Comparison of ENCODE assay signal across 8 cellular contexts in the genomic region with DNA sequence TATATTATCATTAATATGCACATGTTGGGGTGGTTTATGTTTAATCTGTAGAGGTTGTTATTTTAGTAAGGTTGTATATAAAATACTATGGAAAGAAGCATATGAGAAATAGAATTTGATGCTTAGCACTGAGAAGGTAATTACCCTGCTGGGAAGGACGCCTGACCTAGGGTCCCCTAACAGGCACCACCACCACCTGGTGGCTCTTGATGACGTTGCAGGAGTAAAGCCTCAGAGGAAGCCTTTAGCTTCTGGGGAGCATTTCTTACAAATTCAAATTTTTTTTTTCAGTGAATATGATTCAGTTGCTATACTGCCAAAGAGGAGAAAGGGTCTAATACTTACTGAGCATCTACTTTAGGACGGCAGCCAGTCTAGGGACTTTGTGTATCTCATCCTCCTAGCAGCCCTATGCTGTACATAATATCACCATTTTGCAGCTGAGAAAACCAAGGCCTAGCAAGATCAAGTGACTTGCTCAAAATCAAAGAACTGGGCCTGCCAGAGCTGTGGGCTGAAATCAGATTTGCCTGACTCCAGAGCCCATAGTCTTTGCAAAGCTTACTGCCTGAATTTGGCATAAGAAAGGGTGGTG.
DNase-seq lines count a peak whose midpoint lies in the region; ATAC-seq and TF ChIP-seq lines count a peak whose summit lies in the region.

No MANE protein-coding gene starts in this region.

- no peak overlapping the region for H4K8ac ChIP-seq in mesenchymal stem cell (ENCODE audit: low read length)

- peaks cover 0 to 7% of the 10 kb centered on the region in 2 experiments for H3K27me3 ChIP-seq in mesenchymal stem cell (ENCODE audit: control insufficient read depth in 1 of 2, insufficient read depth in 1 of 2, low read length in 2 of 2)

- no peak overlapping the region for H3K4me2 ChIP-seq in mesenchymal stem cell (ENCODE audit: low read length, poor library complexity, severe bottlenecking)

- H2AFZ ChIP-seq in mesenchymal stem cell (ENCODE audit: low read depth, low read length): no peak overlapping the region

- H3K9ac ChIP-seq in mesenchymal stem cell (ENCODE audit: low read length): no peak overlapping the region

- no peaks in the 10 kb centered on the region for H3K4me1 ChIP-seq in mesenchymal stem cell (ENCODE audit: control insufficient read depth, insufficient read depth, low read depth, low read length)

- no peak overlapping the region for H4K91ac ChIP-seq in mesenchymal stem cell (ENCODE audit: low read length)

- no peak overlapping the region for H2BK120ac ChIP-seq in mesenchymal stem cell (ENCODE audit: low read depth, low read length)

- WGBS in mesenchymal stem cell: 0% methylated on average over 2 of the region's 3 CpGs

- H3K14ac ChIP-seq in mesenchymal stem cell (ENCODE audit: low read length in 2 of 2): no peak overlapping the region

- DNase-seq in Ammon's horn (ENCODE audit: low spot score) (peak; percentile 72), NCI-H2029 treated with DMSO at 0.1 percent for 48 hours (lab: John Stamatoyannopoulos, UW) (peak; percentile 62), UCSD-AML1 (lab: John Stamatoyannopoulos, UW; ENCODE audit: unreplicated experiment) (peak; percentile 31), coronary artery (ENCODE audit: low spot score) (no peak), mesenchymal stem cell (peak; percentile 56), substantia nigra (lab: John Stamatoyannopoulos, UW) (peak in 35 of 49 donors; percentile 0 to 43 (median 13))

- H3K4me3 ChIP-seq in coronary artery (no peak overlapping the region), mesenchymal stem cell (ENCODE audit: insufficient read depth in 1 of 2, low read depth in 1 of 2, low read length in 2 of 2) (no peak overlapping the region)

- H3K23ac ChIP-seq in mesenchymal stem cell (ENCODE audit: low read length in 2 of 2): no peak overlapping the region

- no peak overlapping the region for H2AK5ac ChIP-seq in mesenchymal stem cell (ENCODE audit: low read length, severe bottlenecking)

- no peak overlapping the region for H2BK15ac ChIP-seq in mesenchymal stem cell (ENCODE audit: low read depth, poor library complexity, severe bottlenecking)

- no peaks in the 10 kb centered on the region for H3K36me3 ChIP-seq in mesenchymal stem cell (ENCODE audit: control insufficient read depth in 1 of 2, insufficient read depth in 2 of 2, low read depth in 1 of 2, low read length in 2 of 2)

- no peaks in the 10 kb centered on the region for H3K9me3 ChIP-seq in mesenchymal stem cell (ENCODE audit: control insufficient read depth, low read length)

- H3K79me1 ChIP-seq in mesenchymal stem cell (replicated peaks; ENCODE audit: low read length, poor library complexity, severe bottlenecking): no peaks in the 10 kb centered on the region

- TF ChIP-seq CTCF in coronary artery (IDR thresholded peaks at IDR 0.05): peak; percentile 59

- no peak overlapping the region for H3K4ac ChIP-seq in mesenchymal stem cell (ENCODE audit: low read depth in 1 of 2, low read length in 2 of 2)

- ATAC-seq in GM18861 (IDR thresholded peaks at IDR 0.05; ENCODE audit: unreplicated experiment): peak; percentile 86
- peak; percentile 47 for ATAC-seq in HG03060 (IDR thresholded peaks at IDR 0.05; ENCODE audit: low read depth, unreplicated experiment)

- H2BK5ac ChIP-seq in mesenchymal stem cell (ENCODE audit: low read depth, low read length, poor library complexity, severe bottlenecking): no peak overlapping the region

- no peak overlapping the region for H3K27ac ChIP-seq in coronary artery
- no peak overlapping the region for H3K27ac ChIP-seq in mesenchymal stem cell (ENCODE audit: low read length, poor library complexity, severe bottlenecking)
- H3K27ac ChIP-seq in substantia nigra (ENCODE audit: low read depth, low read length, poor library complexity, severe bottlenecking): no peak overlapping the region

- no peak overlapping the region for H2BK12ac ChIP-seq in mesenchymal stem cell (ENCODE audit: low read length in 2 of 2)

- no peak overlapping the region for H3K18ac ChIP-seq in mesenchymal stem cell (ENCODE audit: low read depth in 1 of 2, low read length in 2 of 2)
